In the genomic region with DNA sequence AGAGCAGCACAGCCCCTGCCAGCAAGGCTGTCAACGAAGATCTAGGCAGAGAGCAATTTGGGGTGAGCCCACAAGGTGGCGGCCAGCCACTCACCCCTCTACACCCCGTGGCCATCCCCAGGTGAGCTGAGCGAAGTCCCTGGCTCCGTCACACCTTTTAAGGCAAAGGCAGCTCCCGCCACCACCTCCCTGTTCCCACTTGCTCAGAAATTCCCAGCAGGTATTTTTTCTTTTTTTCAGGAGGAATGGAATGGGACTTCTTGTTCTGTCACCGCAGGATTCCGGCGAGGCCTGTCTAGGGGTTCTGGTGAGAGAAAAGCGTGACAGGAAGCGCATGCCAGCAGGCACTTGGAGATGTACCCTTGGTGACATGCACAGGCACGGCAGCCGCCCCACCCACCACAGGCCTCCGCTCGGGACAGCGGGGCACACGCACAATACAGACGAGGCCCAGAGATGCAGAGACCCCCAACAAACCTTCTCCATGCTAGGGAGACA, we compare ENCODE assay signal across 10 cellular contexts. TPM values are rescaled to one million over a fixed set of nuclear protein-coding genes. Genes with fewer than 3 reads are reported as not detected.
DNase-seq lines count a peak whose midpoint lies in the region; ATAC-seq and TF ChIP-seq lines count a peak whose summit lies in the region.
"Had no signal": no experiment of that assay in that cellular context is flagged by ENCODE, and none has a peak within 500 bp of the region (broad histone marks: within the 10 kb centered on the region; RNA-seq: fewer than 3 reads in every experiment).

No MANE protein-coding gene starts in this region.

- peaks cover 44% of the 10 kb centered on the region for H3K36me3 ChIP-seq in SJSA1
- peaks cover 4 to 51% (median 30%) of the 10 kb centered on the region in 6 donors for H3K36me3 ChIP-seq in spleen
- H3K36me3 ChIP-seq in testis (ENCODE audit: low read depth, missing control alignments) = no peaks in the 10 kb centered on the region

- ATAC-seq in foreskin keratinocyte = peak; percentile 46

- TF ChIP-seq CTCF in GM12874 (IDR thresholded peaks at IDR 0.05; ENCODE audit: insufficient read depth, low read depth, low read length) (peak; percentile 34), foreskin keratinocyte (conservative IDR thresholded peaks at IDR 0.05) (peak; percentile 63), spleen (IDR thresholded peaks at IDR 0.05 in 8 of 11, conservative IDR thresholded peaks at IDR 0.05 in 3 of 11) (no peak), testis (IDR thresholded peaks at IDR 0.05) (no peak)

- no peak for DNase-seq in SJSA1 (ENCODE audit: low read depth in 1 of 2, low spot score in 2 of 2)
- DNase-seq in foreskin keratinocyte = peak; percentile 80 to 86
- no peak for DNase-seq in spleen
- DNase-seq in testis = no peak
- no peak for DNase-seq in glomerular visceral epithelial cell (ENCODE audit: extremely low spot score)
- DNase-seq in NCI-H2196 (lab: John Stamatoyannopoulos, UW; ENCODE audit: unreplicated experiment) = no peak
- DNase-seq in D341Med (ENCODE audit: low spot score) = no peak
- DNase-seq: NCI-H1105; stimulated activated CD4-positive, alpha-beta T cell treated with anti-CD3 and anti-CD28 coated beads, Interleukin-4, amount 100 ng/mL, for 4 hours had no signal

- no peaks in the 10 kb centered on the region for H3K9me3 ChIP-seq in SJSA1 (replicated peaks)
- H3K9me3 ChIP-seq in spleen = no peaks in the 10 kb centered on the region
- H3K9me3 ChIP-seq in testis = no peaks in the 10 kb centered on the region

- H3K4me3 ChIP-seq in SJSA1 = no peak overlapping the region
- no peak overlapping the region for H3K4me3 ChIP-seq in spleen
- no peak overlapping the region for H3K4me3 ChIP-seq in testis

- H3K27me3 ChIP-seq in SJSA1 (replicated peaks) (no peaks in the 10 kb centered on the region), foreskin keratinocyte (no peaks in the 10 kb centered on the region), spleen (replicated peaks in 1 of 7) (no peaks in the 10 kb centered on the region), testis (no peaks in the 10 kb centered on the region)

- intact Hi-C loops in spleen (cut with DNase I; ENCODE audit: low total_unique reads) (loop anchor here (10.0 kb wide), 1 partner anchor 55 kb away; no protein-coding TSS in a partner anchor), testis (cut with DNase I; ENCODE audit: low total_unique reads) (no loop called here)

- WGBS in spleen, 5 donors = 76 to 86% (median 81%) methylated on average over 18 of the region's 18 CpGs
- 88 to 94% methylated on average over 8 to 18 of the region's 18 CpGs for WGBS in testis, 2 donors

- TF ChIP-seq POLR2A in spleen (IDR thresholded peaks at IDR 0.05) (no peak), testis (IDR thresholded peaks at IDR 0.05) (no peak)

- H3K27ac ChIP-seq in SJSA1 (peak overlapping the region; percentile 56), foreskin keratinocyte (peak overlapping the region; percentile 35), spleen (peak overlapping the region in 7 of 8 donors; percentile 55 to 69 (median 58)), testis (peak overlapping the region in 1 of 2 donors; percentile 41)

- H3K4me1 ChIP-seq in SJSA1 (replicated peaks) = peaks cover 48% of the 10 kb centered on the region
- peaks cover 5% of the 10 kb centered on the region for H3K4me1 ChIP-seq in foreskin keratinocyte
- H3K4me1 ChIP-seq in spleen = peaks cover 17 to 76% (median 53%) of the 10 kb centered on the region in 6 donors
- H3K4me1 ChIP-seq in testis = peaks cover 16% of the 10 kb centered on the region

RNA-seq across cellular contexts. Expression of gene RPL3, which starts 10.0 kb away (rescaled TPM):
- total RNA-seq in SJSA1 (2014; rRNA removed; shearing (Covaris generic)) = 1,074 and 1,435 TPM in 2 replicates
- 1,748 and 1,956 TPM in 2 replicates for total RNA-seq in foreskin keratinocyte
- polyA plus RNA-seq in foreskin keratinocyte = 2,461 and 2,465 TPM in 2 replicates
- total RNA-seq in spleen = 1,000 to 10,000 TPM; 1,607 to 2,098 (median 1,685) TPM
- 1,000 to 10,000 TPM; 4,418 to 6,240 (median 4,821) TPM for polyA plus RNA-seq in spleen
- 1,000 to 10,000 TPM; 1,087 to 2,075 TPM for total RNA-seq in testis
- 2,042 TPM for polyA plus RNA-seq in testis (ENCODE audit: insufficient read depth, low read depth, low replicate concordance)

RNA-seq across cellular contexts. Expression of gene SYNGR1, which starts 40.4 kb away (rescaled TPM):
- total RNA-seq in SJSA1 (2014; rRNA removed; shearing (Covaris generic)) = 8.4 and 18.6 TPM in 2 replicates
- total RNA-seq in foreskin keratinocyte = 1.1 and 2.1 TPM in 2 replicates
- 3.6 and 5.4 TPM in 2 replicates for polyA plus RNA-seq in foreskin keratinocyte
- total RNA-seq in spleen = 10 to 100 TPM in 4 of 7 donors, 1 to 10 TPM in 3; 8.0 to 32.3 (median 16.1) TPM
- polyA plus RNA-seq in spleen = 10 to 100 TPM in 2 of 3 donors, 1 to 10 TPM in 1; 9.5 to 35.1 (median 10.5) TPM
- total RNA-seq in testis = 10 to 100 TPM; 20.4 to 32.5 TPM
- 46.8 TPM for polyA plus RNA-seq in testis (ENCODE audit: insufficient read depth, low read depth, low replicate concordance)

Comparison
In these comparisons a context has a peak if more than half of its experiments do, and no peak if none do; other contexts are left out.
1. CTCF ChIP-seq: peak in GM12874 (single experiment) and foreskin keratinocyte (single experiment); none in spleen (0 of 11) and testis (0 of 3).
2. DNase-seq: peak in foreskin keratinocyte (2 of 2); none in SJSA1 (0 of 2), spleen (single experiment), testis (single experiment), glomerular visceral epithelial cell (single experiment), NCI-H2196 (single experiment) and D341Med (single experiment).